ENCODE assay signal across 1 cellular context in genomic region chr19:38843175-38843758, GRCh38.
TF ChIP-seq lines count a peak whose summit lies in the region.

No MANE protein-coding gene starts in this region.

TF ChIP-seq in WTC11, 78 proteins besides CTCF, POLR2A, EP300 and RAD21 (continued from another document):
- TF ChIP-seq AFF4 (CRISPR knock-in tag; IDR thresholded peaks at IDR 0.05; ENCODE audit: borderline replicate concordance) (no peak), IRF1 (CRISPR knock-in tag; IDR thresholded peaks at IDR 0.05) (no peak), TEAD1 (CRISPR knock-in tag; IDR thresholded peaks at IDR 0.05) (no peak), ZNF396 (CRISPR knock-in tag; IDR thresholded peaks at IDR 0.05; ENCODE audit: borderline replicate concordance) (no peak), JAZF1 (CRISPR knock-in tag; IDR thresholded peaks at IDR 0.05) (no peak), GRHL2 (CRISPR knock-in tag; IDR thresholded peaks at IDR 0.05; ENCODE audit: insufficient replicate concordance, severe bottlenecking) (no peak), CREB1 (CRISPR knock-in tag; IDR thresholded peaks at IDR 0.05) (no peak), NFATC4 (CRISPR knock-in tag; IDR thresholded peaks at IDR 0.05) (no peak), FOXP1 (CRISPR knock-in tag; IDR thresholded peaks at IDR 0.05; ENCODE audit: borderline replicate concordance) (no peak)
- TF ChIP-seq, protein P1, sequence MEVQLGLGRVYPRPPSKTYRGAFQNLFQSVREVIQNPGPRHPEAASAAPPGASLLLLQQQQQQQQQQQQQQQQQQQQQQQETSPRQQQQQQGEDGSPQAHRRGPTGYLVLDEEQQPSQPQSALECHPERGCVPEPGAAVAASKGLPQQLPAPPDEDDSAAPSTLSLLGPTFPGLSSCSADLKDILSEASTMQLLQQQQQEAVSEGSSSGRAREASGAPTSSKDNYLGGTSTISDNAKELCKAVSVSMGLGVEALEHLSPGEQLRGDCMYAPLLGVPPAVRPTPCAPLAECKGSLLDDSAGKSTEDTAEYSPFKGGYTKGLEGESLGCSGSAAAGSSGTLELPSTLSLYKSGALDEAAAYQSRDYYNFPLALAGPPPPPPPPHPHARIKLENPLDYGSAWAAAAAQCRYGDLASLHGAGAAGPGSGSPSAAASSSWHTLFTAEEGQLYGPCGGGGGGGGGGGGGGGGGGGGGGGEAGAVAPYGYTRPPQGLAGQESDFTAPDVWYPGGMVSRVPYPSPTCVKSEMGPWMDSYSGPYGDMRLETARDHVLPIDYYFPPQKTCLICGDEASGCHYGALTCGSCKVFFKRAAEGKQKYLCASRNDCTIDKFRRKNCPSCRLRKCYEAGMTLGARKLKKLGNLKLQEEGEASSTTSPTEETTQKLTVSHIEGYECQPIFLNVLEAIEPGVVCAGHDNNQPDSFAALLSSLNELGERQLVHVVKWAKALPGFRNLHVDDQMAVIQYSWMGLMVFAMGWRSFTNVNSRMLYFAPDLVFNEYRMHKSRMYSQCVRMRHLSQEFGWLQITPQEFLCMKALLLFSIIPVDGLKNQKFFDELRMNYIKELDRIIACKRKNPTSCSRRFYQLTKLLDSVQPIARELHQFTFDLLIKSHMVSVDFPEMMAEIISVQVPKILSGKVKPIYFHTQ (CRISPR knock-in tag; IDR thresholded peaks at IDR 0.05), result no peak
- TF ChIP-seq, protein P2, sequence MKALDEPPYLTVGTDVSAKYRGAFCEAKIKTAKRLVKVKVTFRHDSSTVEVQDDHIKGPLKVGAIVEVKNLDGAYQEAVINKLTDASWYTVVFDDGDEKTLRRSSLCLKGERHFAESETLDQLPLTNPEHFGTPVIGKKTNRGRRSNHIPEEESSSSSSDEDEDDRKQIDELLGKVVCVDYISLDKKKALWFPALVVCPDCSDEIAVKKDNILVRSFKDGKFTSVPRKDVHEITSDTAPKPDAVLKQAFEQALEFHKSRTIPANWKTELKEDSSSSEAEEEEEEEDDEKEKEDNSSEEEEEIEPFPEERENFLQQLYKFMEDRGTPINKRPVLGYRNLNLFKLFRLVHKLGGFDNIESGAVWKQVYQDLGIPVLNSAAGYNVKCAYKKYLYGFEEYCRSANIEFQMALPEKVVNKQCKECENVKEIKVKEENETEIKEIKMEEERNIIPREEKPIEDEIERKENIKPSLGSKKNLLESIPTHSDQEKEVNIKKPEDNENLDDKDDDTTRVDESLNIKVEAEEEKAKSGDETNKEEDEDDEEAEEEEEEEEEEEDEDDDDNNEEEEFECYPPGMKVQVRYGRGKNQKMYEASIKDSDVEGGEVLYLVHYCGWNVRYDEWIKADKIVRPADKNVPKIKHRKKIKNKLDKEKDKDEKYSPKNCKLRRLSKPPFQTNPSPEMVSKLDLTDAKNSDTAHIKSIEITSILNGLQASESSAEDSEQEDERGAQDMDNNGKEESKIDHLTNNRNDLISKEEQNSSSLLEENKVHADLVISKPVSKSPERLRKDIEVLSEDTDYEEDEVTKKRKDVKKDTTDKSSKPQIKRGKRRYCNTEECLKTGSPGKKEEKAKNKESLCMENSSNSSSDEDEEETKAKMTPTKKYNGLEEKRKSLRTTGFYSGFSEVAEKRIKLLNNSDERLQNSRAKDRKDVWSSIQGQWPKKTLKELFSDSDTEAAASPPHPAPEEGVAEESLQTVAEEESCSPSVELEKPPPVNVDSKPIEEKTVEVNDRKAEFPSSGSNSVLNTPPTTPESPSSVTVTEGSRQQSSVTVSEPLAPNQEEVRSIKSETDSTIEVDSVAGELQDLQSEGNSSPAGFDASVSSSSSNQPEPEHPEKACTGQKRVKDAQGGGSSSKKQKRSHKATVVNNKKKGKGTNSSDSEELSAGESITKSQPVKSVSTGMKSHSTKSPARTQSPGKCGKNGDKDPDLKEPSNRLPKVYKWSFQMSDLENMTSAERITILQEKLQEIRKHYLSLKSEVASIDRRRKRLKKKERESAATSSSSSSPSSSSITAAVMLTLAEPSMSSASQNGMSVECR (CRISPR knock-in tag; IDR thresholded peaks at IDR 0.05; ENCODE audit: borderline replicate concordance), result no peak
TF ChIP-seq in WTC11: peak in this region for 0.
